20 cellular contexts compared by ENCODE assay signal in the genomic region with DNA sequence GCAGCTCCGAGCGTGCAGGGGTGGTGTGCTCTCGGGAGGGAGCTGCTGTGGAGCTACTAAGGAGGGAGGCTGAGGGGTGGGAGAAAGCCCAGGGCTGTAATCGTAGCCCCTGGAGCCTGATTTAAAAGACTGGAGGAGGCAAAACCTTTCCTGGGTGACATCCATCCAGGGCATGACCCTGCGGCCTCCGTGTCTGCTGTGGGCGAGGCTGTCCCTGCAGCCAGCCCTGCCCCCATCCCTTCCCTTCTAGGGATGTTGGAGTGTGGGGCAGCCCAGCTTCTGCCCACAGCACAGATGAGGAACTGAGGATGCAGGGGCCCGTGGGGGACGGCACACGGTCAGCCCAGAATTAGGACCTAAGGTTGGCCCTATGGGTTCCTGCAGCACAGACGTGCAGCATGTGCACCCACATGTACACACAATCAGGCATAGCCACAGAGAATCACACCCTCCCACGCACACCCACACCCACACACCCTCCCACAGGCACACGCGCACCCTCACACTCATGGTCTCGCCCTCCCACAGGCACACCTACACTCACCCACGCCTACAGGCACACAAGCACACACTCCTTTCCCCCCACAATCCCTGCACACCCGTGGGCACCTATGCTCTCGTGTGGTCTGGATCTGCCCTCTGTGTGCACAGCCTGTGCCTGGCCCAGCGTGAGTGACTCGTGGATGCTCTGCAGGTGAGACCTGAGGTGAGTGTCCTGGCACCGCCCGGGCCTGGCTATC.
DNase-seq lines count a peak whose midpoint lies in the region; ATAC-seq and TF ChIP-seq lines count a peak whose summit lies in the region.
"Had no signal": no experiment of that assay in that cellular context is flagged by ENCODE, and none has a peak within 500 bp of the region (broad histone marks: within the 10 kb centered on the region; RNA-seq: fewer than 3 reads in every experiment).

No MANE protein-coding gene starts in this region.

- H3K4me3 ChIP-seq in BLaER1 (peak overlapping the region; percentile 71), stomach (no peak overlapping the region)
- H3K4me3 ChIP-seq: ascending aorta, hepatocyte, right lobe of liver had no signal

- peaks cover 5% of the 10 kb centered on the region for H3K27me3 Mint-ChIP-seq in H9 (ENCODE audit: low read depth)
- H3K27me3 Mint-ChIP-seq in dendritic cell treated with granulocyte-macrophage colony-stimulating factor and Interleukin-4, amounts not matched to agents 40 ng/mL and 50 ng/mL, for 4 days, result peaks cover 33% of the 10 kb centered on the region
- H3K27me3 Mint-ChIP-seq in nephron progenitor cell (ENCODE audit: low read depth, poor library complexity), result peaks cover 3% of the 10 kb centered on the region
- H3K27me3 Mint-ChIP-seq in activated CD4-positive, alpha-beta memory T cell treated with anti-CD3 and anti-CD28 coated beads for 36 hours, result peaks cover 6% of the 10 kb centered on the region

- no peak overlapping the region for H3K4ac ChIP-seq in H9 (ENCODE audit: low read depth, low read length)

- no peak overlapping the region for H3K23ac ChIP-seq in H9 (ENCODE audit: insufficient read length, low read depth, low read length)

- H3K9me3 Mint-ChIP-seq in H9, result no peaks in the 10 kb centered on the region
- no peaks in the 10 kb centered on the region for H3K9me3 Mint-ChIP-seq in dendritic cell treated with granulocyte-macrophage colony-stimulating factor and Interleukin-4, amounts not matched to agents 40 ng/mL and 50 ng/mL, for 4 days
- H3K9me3 Mint-ChIP-seq in nephron progenitor cell, result no peaks in the 10 kb centered on the region
- no peaks in the 10 kb centered on the region for H3K9me3 Mint-ChIP-seq in activated CD4-positive, alpha-beta memory T cell treated with anti-CD3 and anti-CD28 coated beads for 36 hours
- H3K9me3 Mint-ChIP-seq: activated naive CD4-positive, alpha-beta T cell treated with anti-CD3 and anti-CD28 coated beads for 36 hours; CD8-positive, alpha-beta T cell; T-helper 2 cell treated with Interferon-gamma antibody and Interleukin-4, amounts not matched to agents 5 μg/mL and 100 μg/mL, for 36 hours had no signal

- TF ChIP-seq POLR2A in stomach (IDR thresholded peaks at IDR 0.05), result no peak

- CTCF ChIA-PET in HEK293T (lab: Yijun Ruan, JAX), result no interaction called here
- CTCF ChIA-PET in activated CD4-positive, alpha-beta memory T cell treated with anti-CD3 and anti-CD28 coated beads for 36 hours (lab: Charles Lee), result interaction anchor here (0.6 kb wide), 1 partner anchor 118 kb away, joined by 3 read pairs; no protein-coding TSS in a partner anchor

- no peaks in the 10 kb centered on the region for H3K23me2 ChIP-seq in H9 (ENCODE audit: insufficient read length, low read depth, low read length, poor library complexity, severe bottlenecking)

- no peak overlapping the region for H4K5ac ChIP-seq in H9 (ENCODE audit: insufficient read length, low read depth, low read length)

- no CpG with 5 or more reads among the region's 22 CpGs for WGBS in H9 (ENCODE audit: extremely low coverage, insufficient read length, low lambda C conversion rate)
- 60 to 67% (median 63%) methylated on average over 21 to 22 of the region's 22 CpGs for WGBS in stomach, 5 donors

- H2BK120ac ChIP-seq in H9 (ENCODE audit: low read depth, low read length, poor library complexity, severe bottlenecking), result no peak overlapping the region

- no peak overlapping the region for H2BK5ac ChIP-seq in H9 (ENCODE audit: insufficient read length, low read length)

- no peaks in the 10 kb centered on the region for H4K20me1 ChIP-seq in BLaER1
- no peaks in the 10 kb centered on the region for H4K20me1 ChIP-seq in H9 (ENCODE audit: control insufficient read depth, insufficient read depth, insufficient read length)

- no peak overlapping the region for H2AK5ac ChIP-seq in H9 (ENCODE audit: insufficient read length, low read length)

- H3K9me3 ChIP-seq in BLaER1, result no peaks in the 10 kb centered on the region
- no peaks in the 10 kb centered on the region for H3K9me3 ChIP-seq in H9 (ENCODE audit: control insufficient read depth, low read depth, low read length)
- no peaks in the 10 kb centered on the region for H3K9me3 ChIP-seq in stomach
- H3K9me3 ChIP-seq: ascending aorta, neutrophil, right lobe of liver had no signal

- no peaks in the 10 kb centered on the region; the same call in 1 of the 2 replicates for H3K79me2 ChIP-seq in H9 (ENCODE audit: insufficient read depth, low read length)
- H3K79me2 ChIP-seq: hepatocyte had no signal

- peaks cover 82% of the 10 kb centered on the region for H3K4me1 ChIP-seq in BLaER1
- H3K4me1 ChIP-seq in H9 (ENCODE audit: insufficient read depth, low read length), result peaks cover 3% of the 10 kb centered on the region; the same call in 1 of the 2 replicates
- H3K4me1 ChIP-seq in stomach, result peaks cover 0 to 24% (median 16%) of the 10 kb centered on the region in 4 donors
- H3K4me1 ChIP-seq: ascending aorta, right lobe of liver had no signal

- ATAC-seq in HG03442 (IDR thresholded peaks at IDR 0.05; ENCODE audit: unreplicated experiment), result no peak
- ATAC-seq: CD8-positive, alpha-beta T cell; right lobe of liver had no signal

- POLR2A ChIA-PET in HEK293T (lab: Yijun Ruan, JAX), result no interaction called here
- POLR2A ChIA-PET in activated CD4-positive, alpha-beta memory T cell treated with anti-CD3 and anti-CD28 coated beads for 36 hours (lab: Charles Lee), result no interaction called here

- no peak for TF ChIP-seq EP300 in stomach (IDR thresholded peaks at IDR 0.05)

- H3K9ac ChIP-seq in BLaER1 (peak overlapping the region; percentile 84), H9 (ENCODE audit: extremely low read depth, insufficient read length, low read length) (no peak overlapping the region)

- no peak overlapping the region for H2BK12ac ChIP-seq in H9 (ENCODE audit: insufficient read length, low read depth, low read length)

- H4K91ac ChIP-seq in H9 (ENCODE audit: insufficient read length, low read depth, low read length), result no peak overlapping the region

- H3K4me2 ChIP-seq in BLaER1 (peak overlapping the region; percentile 96), H9 (ENCODE audit: insufficient read depth, insufficient read length, low read length) (no peak overlapping the region)
- H3K4me2 ChIP-seq: hepatocyte had no signal

- no peak overlapping the region for H3K18ac ChIP-seq in H9 (ENCODE audit: insufficient read length, low read depth, low read length)

- peak overlapping the region; percentile 42; the same call in 1 of the 2 replicates for H3K14ac ChIP-seq in H9 (ENCODE audit: insufficient read depth, low read length)

- peaks cover 28 to 33% of the 10 kb centered on the region in 2 experiments for H3K4me1 Mint-ChIP-seq in H9
- peaks cover 50% of the 10 kb centered on the region for H3K4me1 Mint-ChIP-seq in dendritic cell treated with granulocyte-macrophage colony-stimulating factor and Interleukin-4, amounts not matched to agents 40 ng/mL and 50 ng/mL, for 4 days (ENCODE audit: low read depth)
- H3K4me1 Mint-ChIP-seq in nephron progenitor cell, result peaks cover 39% of the 10 kb centered on the region
- H3K4me1 Mint-ChIP-seq in activated CD4-positive, alpha-beta memory T cell treated with anti-CD3 and anti-CD28 coated beads for 36 hours (ENCODE audit: low read depth), result no peaks in the 10 kb centered on the region

- DNase-seq in H9, result no peak
- DNase-seq in nephron progenitor cell, result no peak
- DNase-seq in stomach, result no peak
- no peak for DNase-seq in HEK293T (ENCODE audit: extremely low spot score)
- no peak for DNase-seq in activated CD4-positive, alpha-beta memory T cell treated with anti-CD3 and anti-CD28 coated beads for 36 hours
- DNase-seq: activated naive CD4-positive, alpha-beta T cell treated with anti-CD3 and anti-CD28 coated beads for 36 hours; CD8-positive, alpha-beta T cell; DND-41; KG1; NCI-H1092; NCI-H2171 treated with DMSO at 0.1 percent for 48 hours; NCI-H82 had no signal

- H2BK20ac ChIP-seq in H9 (ENCODE audit: low read depth, low read length, poor library complexity, severe bottlenecking), result no peak overlapping the region

- H3K27ac Mint-ChIP-seq in H9, result peak overlapping the region in 1 of 3 experiments; percentile 21; a peak in 2 of 7 replicates
- H3K27ac Mint-ChIP-seq in dendritic cell treated with granulocyte-macrophage colony-stimulating factor and Interleukin-4, amounts not matched to agents 40 ng/mL and 50 ng/mL, for 4 days, result no peak overlapping the region
- no peak overlapping the region for H3K27ac Mint-ChIP-seq in nephron progenitor cell
- no peak overlapping the region for H3K27ac Mint-ChIP-seq in activated CD4-positive, alpha-beta memory T cell treated with anti-CD3 and anti-CD28 coated beads for 36 hours
- H3K27ac Mint-ChIP-seq: activated naive CD4-positive, alpha-beta T cell treated with anti-CD3 and anti-CD28 coated beads for 36 hours; CD8-positive, alpha-beta T cell; T-helper 2 cell treated with Interferon-gamma antibody and Interleukin-4, amounts not matched to agents 5 μg/mL and 100 μg/mL, for 36 hours had no signal

- H3K79me1 ChIP-seq in H9 (ENCODE audit: insufficient read depth, low read depth, low read length, poor library complexity, severe bottlenecking), result no peaks in the 10 kb centered on the region

- H3K27me3 ChIP-seq in BLaER1, result no peaks in the 10 kb centered on the region
- H3K27me3 ChIP-seq in H9 (ENCODE audit: insufficient read depth, low read length), result no peaks in the 10 kb centered on the region
- no peaks in the 10 kb centered on the region for H3K27me3 ChIP-seq in stomach
- H3K27me3 ChIP-seq: ascending aorta, hepatocyte, neutrophil, right lobe of liver had no signal

- TF ChIP-seq CTCF in H9 (conservative IDR thresholded peaks at IDR 0.05), result no peak
- no peak for TF ChIP-seq CTCF in nephron progenitor cell (IDR thresholded peaks at IDR 0.05)
- no peak for TF ChIP-seq CTCF in stomach (IDR thresholded peaks at IDR 0.05)

- H3K36me3 Mint-ChIP-seq in H9 (ENCODE audit: insufficient read depth in 1 of 3, low read depth in 3 of 3), result peaks cover 0 to 1% (median 0%) of the 10 kb centered on the region in 3 experiments; a peak in 1 of 7 replicates
- H3K36me3 Mint-ChIP-seq in dendritic cell treated with granulocyte-macrophage colony-stimulating factor and Interleukin-4, amounts not matched to agents 40 ng/mL and 50 ng/mL, for 4 days (ENCODE audit: low read depth), result no peaks in the 10 kb centered on the region
- H3K36me3 Mint-ChIP-seq in nephron progenitor cell (ENCODE audit: low read depth), result no peaks in the 10 kb centered on the region
- H3K36me3 Mint-ChIP-seq in activated CD4-positive, alpha-beta memory T cell treated with anti-CD3 and anti-CD28 coated beads for 36 hours, result no peaks in the 10 kb centered on the region
- H3K36me3 Mint-ChIP-seq: CD8-positive, alpha-beta T cell had no signal

- H2AFZ ChIP-seq in H9 (ENCODE audit: low read length), result no peak overlapping the region
- H2AFZ ChIP-seq: hepatocyte had no signal

- no peak overlapping the region for H4K8ac ChIP-seq in H9 (replicated peaks; ENCODE audit: insufficient read length, low read depth, low read length)

- H3T11ph ChIP-seq in H9 (ENCODE audit: low read length), result no peak overlapping the region

- H2BK15ac ChIP-seq in H9 (ENCODE audit: low read depth, low read length), result no peak overlapping the region

- no peak overlapping the region for H3K56ac ChIP-seq in H9 (ENCODE audit: insufficient read length, low read depth, low read length)

- peak overlapping the region; percentile 90 for H3K27ac ChIP-seq in BLaER1
- no peak overlapping the region for H3K27ac ChIP-seq in H9 (ENCODE audit: insufficient read length, low read depth, low read length)
- H3K27ac ChIP-seq in stomach, result no peak overlapping the region
- H3K27ac ChIP-seq: ascending aorta, neutrophil, right lobe of liver had no signal

- intact Hi-C loops in dendritic cell treated with granulocyte-macrophage colony-stimulating factor and Interleukin-4, amounts not matched to agents 40 ng/mL and 50 ng/mL, for 4 days (cut with micrococcal nuclease), result no loop called here
- intact Hi-C loops in stomach (cut with DNase I; ENCODE audit: low total_unique reads), result no loop called here
- intact Hi-C loops in activated CD4-positive, alpha-beta memory T cell treated with anti-CD3 and anti-CD28 coated beads for 36 hours (cut with micrococcal nuclease), result no loop called here

- H3K4me3 Mint-ChIP-seq in H9, result peak overlapping the region in 1 of 2 experiments; percentile 39; a peak in 2 of 5 replicates
- peak overlapping the region; percentile 8 for H3K4me3 Mint-ChIP-seq in dendritic cell treated with granulocyte-macrophage colony-stimulating factor and Interleukin-4, amounts not matched to agents 40 ng/mL and 50 ng/mL, for 4 days
- peak overlapping the region; percentile 10 for H3K4me3 Mint-ChIP-seq in nephron progenitor cell
- H3K4me3 Mint-ChIP-seq in activated CD4-positive, alpha-beta memory T cell treated with anti-CD3 and anti-CD28 coated beads for 36 hours, result no peak overlapping the region
- H3K4me3 Mint-ChIP-seq: activated naive CD4-positive, alpha-beta T cell treated with anti-CD3 and anti-CD28 coated beads for 36 hours; CD8-positive, alpha-beta T cell; T-helper 2 cell treated with Interferon-gamma antibody and Interleukin-4, amounts not matched to agents 5 μg/mL and 100 μg/mL, for 36 hours had no signal

- H3K36me3 ChIP-seq in BLaER1 (no peaks in the 10 kb centered on the region), stomach (no peaks in the 10 kb centered on the region)
- H3K36me3 ChIP-seq: ascending aorta, neutrophil, right lobe of liver had no signal
